ENCODE assay signal across 11 cellular contexts in the genomic region with DNA sequence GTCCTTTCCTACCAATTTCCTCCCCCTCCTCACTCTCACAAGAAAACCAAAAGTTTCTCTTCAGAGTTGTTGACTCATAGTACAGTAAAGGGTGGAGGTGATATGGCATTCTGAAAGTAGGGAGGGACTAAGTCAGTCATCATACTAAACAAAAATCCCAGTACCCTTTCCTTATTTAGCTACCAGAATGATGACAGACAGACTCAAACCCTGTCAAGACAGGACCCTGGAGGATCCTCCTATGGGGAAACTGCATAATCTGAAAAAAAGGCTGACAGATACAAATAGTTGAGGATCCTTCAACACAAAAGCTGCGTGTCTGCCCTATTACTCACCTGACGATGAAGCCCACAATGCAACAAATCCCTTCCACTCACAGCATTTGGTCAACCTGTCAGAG.
"Had no signal": no experiment of that assay in that cellular context is flagged by ENCODE, and none has a peak within 500 bp of the region (broad histone marks: within the 10 kb centered on the region; RNA-seq: fewer than 3 reads in every experiment).

No MANE protein-coding gene starts in this region.

- DNase-seq: activated CD4-positive, alpha-beta T cell treated with anti-CD3 and anti-CD28 coated beads, Interleukin-2, amount 50 U/mL, for 1 hour; activated naive CD4-positive, alpha-beta T cell treated with anti-CD3 and anti-CD28 coated beads, Interleukin-2, amount 10 ng/mL, durations not matched to agents 7 days and 5 days; kidney glomerular epithelial cell; midbrain; stimulated activated CD4-positive, alpha-beta T cell treated with anti-CD3 and anti-CD28 coated beads, Interleukin-15, amount 100 ng/mL, for 24 hours; stimulated activated CD4-positive, alpha-beta T cell treated with anti-CD3 and anti-CD28 coated beads, Interleukin-4, amount 100 ng/mL, for 4 hours; T-helper 9 cell; thyroid gland had no signal

- ATAC-seq: gastroesophageal sphincter had no signal

- H3K4me3 ChIP-seq: gastroesophageal sphincter, thyroid gland, vagina had no signal

- H3K9me3 ChIP-seq: thyroid gland, vagina had no signal

- H3K27ac ChIP-seq: gastroesophageal sphincter, parathyroid adenoma, thyroid gland, vagina had no signal

- H3K27ac Mint-ChIP-seq: activated naive CD4-positive, alpha-beta T cell treated with anti-CD3 and anti-CD28 coated beads, Interleukin-2, amount 10 ng/mL, durations not matched to agents 7 days and 5 days had no signal

- H3K36me3 ChIP-seq: gastroesophageal sphincter, thyroid gland, vagina had no signal

- H3K27me3 ChIP-seq: gastroesophageal sphincter, thyroid gland, vagina had no signal

- H3K4me1 ChIP-seq: gastroesophageal sphincter, parathyroid adenoma, thyroid gland, vagina had no signal

- H3K4me3 Mint-ChIP-seq: activated naive CD4-positive, alpha-beta T cell treated with anti-CD3 and anti-CD28 coated beads, Interleukin-2, amount 10 ng/mL, durations not matched to agents 7 days and 5 days had no signal

- H3K9ac ChIP-seq: parathyroid adenoma had no signal
